Comparison of ENCODE assay signal across 7 cellular contexts in the genomic region with DNA sequence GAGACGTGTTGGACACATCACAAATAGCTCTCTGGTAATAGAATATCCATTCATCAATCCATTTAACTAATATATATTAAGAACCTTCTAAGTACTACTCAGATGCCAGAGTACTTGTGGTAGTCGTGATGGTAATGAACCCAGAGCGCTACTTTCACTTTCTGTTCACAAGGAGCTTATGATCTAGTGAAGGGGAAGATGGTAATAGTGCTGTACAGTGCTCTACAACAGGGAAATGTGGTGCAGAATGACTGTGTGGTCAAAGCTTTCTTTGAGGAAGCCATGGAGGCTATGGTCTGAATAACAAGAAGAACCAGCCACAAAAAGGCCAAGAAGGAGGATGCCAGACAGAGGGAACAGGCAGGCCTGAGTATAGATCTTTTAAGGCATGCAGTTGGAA.
DNase-seq lines count a peak whose midpoint lies in the region; ATAC-seq lines count a peak whose summit lies in the region.

No MANE protein-coding gene starts in this region.

- H3K27me3 ChIP-seq in H7 (ENCODE audit: control insufficient read depth, insufficient read depth, low read length) = no peaks in the 10 kb centered on the region
- peaks cover 9% of the 10 kb centered on the region for H3K27me3 ChIP-seq in HAP-1 (ENCODE audit: low read depth)

- intact Hi-C loops in left ventricle myocardium superior (cut with micrococcal nuclease) = loop anchor here (10.0 kb wide), 1 partner anchor 50 kb away; no protein-coding TSS in a partner anchor

- H3K9me3 ChIP-seq in HAP-1 = no peaks in the 10 kb centered on the region

- peak; percentile 75 for ATAC-seq in GM19043 (IDR thresholded peaks at IDR 0.05; ENCODE audit: low read depth, unreplicated experiment)
- ATAC-seq in HG02852 (IDR thresholded peaks at IDR 0.05; ENCODE audit: unreplicated experiment) = peak; percentile 80
- peak; percentile 61 for ATAC-seq in left ventricle myocardium superior

- H3K36me3 ChIP-seq in H7 (replicated peaks; ENCODE audit: control insufficient read depth, insufficient read depth, low read length) (no peaks in the 10 kb centered on the region), HAP-1 (replicated peaks) (no peaks in the 10 kb centered on the region)

- H3K4me3 ChIP-seq in H7 (ENCODE audit: insufficient read depth, low read depth, low read length) (no peak overlapping the region), HAP-1 (no peak overlapping the region)

- DNase-seq in OCI-M1 (lab: John Stamatoyannopoulos, UW) (peak; percentile 92), left ventricle myocardium superior (no peak), H7 (no peak), SW 1271 (lab: John Stamatoyannopoulos, UW) (no peak), HAP-1 (ENCODE audit: low spot score in 2 of 2) (no peak)

- in situ Hi-C loops in HAP-1 (cut with MboI; ENCODE audit: low sequenced_read_pairs) = loop anchor here (10.0 kb wide), 1 partner anchor 320 kb away; no protein-coding TSS in a partner anchor

- no peaks in the 10 kb centered on the region for H3K4me1 ChIP-seq in HAP-1
